ENCODE assay signal across 14 cellular contexts in the genomic region with DNA sequence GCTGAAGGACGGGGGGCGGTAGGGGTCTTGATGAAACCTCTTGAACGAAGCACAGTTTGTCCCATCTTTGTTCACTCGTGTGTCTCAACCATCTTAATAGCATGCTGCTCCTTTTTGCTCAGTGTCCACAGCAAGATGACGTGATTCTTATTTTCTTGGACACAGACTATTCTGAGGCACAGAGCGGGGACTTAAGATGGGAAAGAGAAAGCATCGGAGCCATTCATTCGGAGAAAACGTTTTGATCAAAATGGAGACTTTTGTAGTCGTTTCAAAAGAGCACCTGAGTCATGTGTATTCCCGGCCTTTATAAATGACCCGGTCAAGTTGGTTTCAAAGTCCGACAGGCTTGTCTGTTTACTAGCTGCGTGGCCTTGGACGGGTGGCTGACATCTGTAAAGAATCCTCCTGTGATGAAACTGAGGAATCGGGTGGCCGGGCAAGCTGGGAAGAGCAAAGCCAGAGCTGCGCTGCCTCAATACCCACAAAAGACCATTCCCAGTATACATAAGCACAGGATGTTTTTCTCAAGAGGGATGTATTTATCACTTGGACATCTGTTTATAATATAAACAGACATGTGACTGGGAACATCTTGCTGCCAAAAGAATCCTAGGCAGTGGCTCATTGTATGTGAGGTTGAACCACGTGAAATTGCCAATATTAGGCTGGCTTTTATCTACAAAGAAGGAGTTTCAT. TPM values are rescaled to one million over a fixed set of nuclear protein-coding genes. Genes with fewer than 3 reads are reported as not detected.
A peak's percentile ranks its signal among the peaks of the same experiment; 100 is the strongest.
DNase-seq lines count a peak whose midpoint lies in the region; ATAC-seq and TF ChIP-seq lines count a peak whose summit lies in the region.
"Had no signal": no experiment of that assay in that cellular context is flagged by ENCODE, and none has a peak within 500 bp of the region (broad histone marks: within the 10 kb centered on the region; RNA-seq: fewer than 3 reads in every experiment).

No MANE protein-coding gene starts in this region.

- no peak overlapping the region for H3K9ac ChIP-seq in parathyroid adenoma

- H3K27me3 ChIP-seq in parathyroid adenoma (ENCODE audit: control insufficient read depth, insufficient read depth, low read length) = no peaks in the 10 kb centered on the region
- H3K27me3 ChIP-seq: BE2C had no signal

- H3K27ac Mint-ChIP-seq in progenitor cell of endocrine pancreas = no peak overlapping the region
- H3K27ac Mint-ChIP-seq: dendritic cell treated with granulocyte-macrophage colony-stimulating factor and Interleukin-4, amounts not matched to agents 40 ng/mL and 50 ng/mL, for 4 days had no signal

- POLR2A ChIA-PET in RWPE1 (lab: Yijun Ruan, JAX; ENCODE audit: low non-redundant PET) = no interaction called here

- no peak overlapping the region for H3K4me2 ChIP-seq in parathyroid adenoma (ENCODE audit: low read length)

- no peaks in the 10 kb centered on the region for H3K27me3 Mint-ChIP-seq in progenitor cell of endocrine pancreas

- H2AFZ ChIP-seq in parathyroid adenoma = no peak overlapping the region

- H3K9me3 ChIP-seq in parathyroid adenoma (ENCODE audit: control insufficient read depth, low read length) = no peaks in the 10 kb centered on the region
- H3K9me3 ChIP-seq: BE2C had no signal

- H3K4me1 ChIP-seq in parathyroid adenoma = no peaks in the 10 kb centered on the region
- H3K4me1 ChIP-seq: BE2C had no signal

- no peaks in the 10 kb centered on the region for H3K79me2 ChIP-seq in parathyroid adenoma

- H3K9me3 Mint-ChIP-seq in progenitor cell of endocrine pancreas (ENCODE audit: low read depth) = peaks cover 6% of the 10 kb centered on the region
- H3K9me3 Mint-ChIP-seq: dendritic cell treated with granulocyte-macrophage colony-stimulating factor and Interleukin-4, amounts not matched to agents 40 ng/mL and 50 ng/mL, for 4 days had no signal

- H3K27ac ChIP-seq in RWPE1 = peak overlapping the region; percentile 63
- H3K27ac ChIP-seq in parathyroid adenoma = peak overlapping the region; percentile 70

- CTCF ChIA-PET in RWPE1 (lab: Yijun Ruan, JAX) = interaction anchor here (0.6 kb wide), 1 partner anchor 20 kb away, joined by 3 read pairs; no protein-coding TSS in a partner anchor

- DNase-seq in AG09319 (ENCODE audit: extremely low read depth, low read depth) (peak; percentile 67), RWPE1 (ENCODE audit: low spot score) (no peak), fibroblast of peridontal ligament (ENCODE audit: extremely low read depth) (peak; percentile 62), NCI-H146 (lab: John Stamatoyannopoulos, UW) (no peak), progenitor cell of endocrine pancreas (ENCODE audit: low spot score, unreplicated experiment) (no peak)
- DNase-seq: activated CD4-positive, CD25-positive, alpha-beta regulatory T cell; activated gamma-delta T cell; BE2C; NCI-H2107; PC-3 had no signal

- TF ChIP-seq CTCF in AG09319 (IDR thresholded peaks at IDR 0.05; ENCODE audit: low read depth, low read length) (no peak), RWPE1 (conservative IDR thresholded peaks at IDR 0.05; ENCODE audit: low read depth) (no peak), parathyroid adenoma (IDR thresholded peaks at IDR 0.05) (no peak), progenitor cell of endocrine pancreas (IDR thresholded peaks at IDR 0.05; ENCODE audit: unreplicated experiment) (no peak)

- H3K36me3 ChIP-seq in parathyroid adenoma (ENCODE audit: control insufficient read depth, insufficient read depth, low read length) = peaks cover 4% of the 10 kb centered on the region

- peaks cover 50% of the 10 kb centered on the region for H3K36me3 Mint-ChIP-seq in progenitor cell of endocrine pancreas (ENCODE audit: insufficient read depth)

- H3K4me3 Mint-ChIP-seq in progenitor cell of endocrine pancreas (ENCODE audit: low read depth) = no peak overlapping the region
- H3K4me3 Mint-ChIP-seq: dendritic cell treated with granulocyte-macrophage colony-stimulating factor and Interleukin-4, amounts not matched to agents 40 ng/mL and 50 ng/mL, for 4 days had no signal

- H3K4me1 Mint-ChIP-seq in progenitor cell of endocrine pancreas (ENCODE audit: low read depth) = no peaks in the 10 kb centered on the region

- no peak for ATAC-seq in GM18873 (IDR thresholded peaks at IDR 0.05; ENCODE audit: low FRiP score, unreplicated experiment)
- ATAC-seq in HG03280 (IDR thresholded peaks at IDR 0.05; ENCODE audit: unreplicated experiment) = no peak
- ATAC-seq: PC-3 had no signal

- H3K4me3 ChIP-seq in parathyroid adenoma (ENCODE audit: low read depth, low read length) = no peak overlapping the region

RNA-seq across cellular contexts. Expression of gene ETS2, which starts 18.5 kb away (rescaled TPM):
- total RNA-seq in progenitor cell of endocrine pancreas = 43.9 and 48.9 TPM in 2 replicates

Comparison
In these comparisons a context has a peak if more than half of its experiments do, and no peak if none do; other contexts are left out.
1. DNase-seq: peak in AG09319 (single experiment) and fibroblast of peridontal ligament (single experiment); none in RWPE1 (single experiment), NCI-H146 (single experiment) and progenitor cell of endocrine pancreas (single experiment).